In the genomic region with DNA sequence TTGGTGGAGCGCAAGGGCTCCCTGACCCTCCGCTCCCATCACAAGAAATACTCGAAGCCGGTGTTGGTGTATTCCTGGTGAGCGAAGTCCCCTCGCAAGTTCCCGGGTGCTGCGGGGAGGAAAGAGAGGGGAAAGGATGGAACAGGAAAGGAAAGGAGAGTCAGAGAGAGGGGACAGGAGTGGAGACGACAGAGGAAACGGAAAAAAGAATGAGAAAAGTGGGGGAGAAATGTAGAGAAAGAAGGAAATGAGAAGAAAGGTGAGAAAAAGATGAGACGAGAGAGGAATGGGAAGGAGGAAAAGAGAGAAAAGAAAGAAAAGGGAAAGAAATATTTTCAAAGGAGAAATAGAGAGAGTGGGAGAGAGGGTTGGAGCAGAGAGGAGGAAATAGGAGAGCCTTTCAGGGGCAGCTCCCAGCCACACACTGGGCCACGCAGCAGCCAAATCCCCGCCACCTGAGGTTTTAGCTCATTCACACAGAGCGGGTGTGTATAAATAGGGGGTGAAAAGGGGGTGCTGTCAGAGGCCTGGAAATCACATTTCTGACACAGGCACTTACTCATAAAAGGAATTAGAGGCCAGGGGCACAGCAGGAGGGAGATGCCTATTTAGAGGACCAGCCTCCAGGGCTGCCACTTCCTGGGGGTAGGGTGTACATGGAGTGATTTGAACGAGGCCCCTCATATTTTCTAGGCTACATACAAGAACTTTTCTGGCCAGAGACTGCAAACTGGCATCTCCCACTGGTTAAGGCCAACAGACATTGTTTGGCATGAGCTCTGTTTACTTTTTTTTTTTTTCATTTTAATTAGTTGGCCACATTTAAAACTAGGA, we compare ENCODE assay signal across 1 cellular context.
TF ChIP-seq lines count a peak whose summit lies in the region.

No MANE protein-coding gene starts in this region.

TF ChIP-seq in A549, 52 proteins besides CTCF, POLR2A, EP300 and RAD21 (continued from another document):
- TF ChIP-seq NFE2L2 (conservative IDR thresholded peaks at IDR 0.05; ENCODE audit: low read length) (no peak), TP53 (CRISPR knock-in tag; IDR thresholded peaks at IDR 0.05) (no peak)
- TF ChIP-seq, protein P1, sequence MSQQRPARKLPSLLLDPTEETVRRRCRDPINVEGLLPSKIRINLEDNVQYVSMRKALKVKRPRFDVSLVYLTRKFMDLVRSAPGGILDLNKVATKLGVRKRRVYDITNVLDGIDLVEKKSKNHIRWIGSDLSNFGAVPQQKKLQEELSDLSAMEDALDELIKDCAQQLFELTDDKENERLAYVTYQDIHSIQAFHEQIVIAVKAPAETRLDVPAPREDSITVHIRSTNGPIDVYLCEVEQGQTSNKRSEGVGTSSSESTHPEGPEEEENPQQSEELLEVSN (IDR thresholded peaks at IDR 0.05; ENCODE audit: borderline replicate concordance, low read depth): no peak
